Comparison of ENCODE assay signal across 8 cellular contexts in genomic region chr6:28807682-28808280, GRCh38.
DNase-seq lines count a peak whose midpoint lies in the region; TF ChIP-seq lines count a peak whose summit lies in the region.

No MANE protein-coding gene starts in this region.

- H3K79me1 ChIP-seq in trophoblast cell (ENCODE audit: low read length) = no peaks in the 10 kb centered on the region

- H3K4ac ChIP-seq in trophoblast cell (ENCODE audit: low read depth, low read length) = no peak overlapping the region

- peaks cover 74% of the 10 kb centered on the region for H3K27me3 Mint-ChIP-seq in activated CD4-positive, alpha-beta memory T cell treated with anti-CD3 and anti-CD28 coated beads for 36 hours
- H3K27me3 Mint-ChIP-seq in activated CD4-positive, alpha-beta memory T cell treated with anti-CD3 and anti-CD28 coated beads, Interleukin-2, amount 10 ng/mL, durations not matched to agents 7 days and 5 days = peaks cover 79% of the 10 kb centered on the region
- H3K27me3 Mint-ChIP-seq in brain = peaks cover 97% of the 10 kb centered on the region

- peak overlapping the region; percentile 53 for H3K4me2 ChIP-seq in trophoblast cell (ENCODE audit: low read length)

- intact Hi-C loops in activated CD4-positive, alpha-beta memory T cell treated with anti-CD3 and anti-CD28 coated beads for 36 hours (cut with micrococcal nuclease) = no loop called here

- peak overlapping the region; percentile 7 for H3K27ac Mint-ChIP-seq in activated CD4-positive, alpha-beta memory T cell treated with anti-CD3 and anti-CD28 coated beads for 36 hours
- no peak overlapping the region for H3K27ac Mint-ChIP-seq in activated CD4-positive, alpha-beta memory T cell treated with anti-CD3 and anti-CD28 coated beads, Interleukin-2, amount 10 ng/mL, durations not matched to agents 7 days and 5 days
- H3K27ac Mint-ChIP-seq in brain = no peak overlapping the region

- no peak overlapping the region for H2BK12ac ChIP-seq in trophoblast cell (ENCODE audit: low read length)

- H2AK5ac ChIP-seq in trophoblast cell (ENCODE audit: low read length) = no peak overlapping the region

- H3K9me3 ChIP-seq in trophoblast cell (ENCODE audit: insufficient read depth, low read depth, low read length) = no peaks in the 10 kb centered on the region

- no peak overlapping the region for H2BK120ac ChIP-seq in trophoblast cell (ENCODE audit: insufficient read depth, low read length, poor library complexity)

- H4K8ac ChIP-seq in trophoblast cell (ENCODE audit: low read depth, low read length) = no peak overlapping the region

- no peak overlapping the region for H3K4me3 ChIP-seq in trophoblast cell (ENCODE audit: low read depth, low read length)

- no peak overlapping the region for H4K91ac ChIP-seq in trophoblast cell (ENCODE audit: low read depth, low read length)

- peaks cover 23% of the 10 kb centered on the region for H3K27me3 ChIP-seq in trophoblast cell (ENCODE audit: insufficient read depth, low read length)

- no peak for TF ChIP-seq CTCF in brain (conservative IDR thresholded peaks at IDR 0.05)

- H3K4me1 Mint-ChIP-seq in activated CD4-positive, alpha-beta memory T cell treated with anti-CD3 and anti-CD28 coated beads for 36 hours (ENCODE audit: low read depth) = peaks cover 8% of the 10 kb centered on the region
- peaks cover 19% of the 10 kb centered on the region for H3K4me1 Mint-ChIP-seq in activated CD4-positive, alpha-beta memory T cell treated with anti-CD3 and anti-CD28 coated beads, Interleukin-2, amount 10 ng/mL, durations not matched to agents 7 days and 5 days
- H3K4me1 Mint-ChIP-seq in brain = peaks cover 29% of the 10 kb centered on the region

- no peak overlapping the region for H3K23ac ChIP-seq in trophoblast cell (ENCODE audit: low read length)

- POLR2A ChIA-PET in activated CD4-positive, alpha-beta memory T cell treated with anti-CD3 and anti-CD28 coated beads for 36 hours (lab: Charles Lee) = no interaction called here
- POLR2A ChIA-PET in activated CD4-positive, alpha-beta memory T cell treated with anti-CD3 and anti-CD28 coated beads, Interleukin-2, amount 10 ng/mL, durations not matched to agents 7 days and 5 days (lab: Charles Lee) = no interaction called here

- H3K27ac ChIP-seq in trophoblast cell (ENCODE audit: low read depth, low read length) = no peak overlapping the region

- CTCF ChIA-PET in activated CD4-positive, alpha-beta memory T cell treated with anti-CD3 and anti-CD28 coated beads for 36 hours (lab: Charles Lee) = no interaction called here
- CTCF ChIA-PET in activated CD4-positive, alpha-beta memory T cell treated with anti-CD3 and anti-CD28 coated beads, Interleukin-2, amount 10 ng/mL, durations not matched to agents 7 days and 5 days (lab: Charles Lee) = interaction anchor here (1.0 kb wide), 1 partner anchor 30 kb away, joined by 4 read pairs; no protein-coding TSS in a partner anchor

- peaks cover 4% of the 10 kb centered on the region for H3K9me3 Mint-ChIP-seq in activated CD4-positive, alpha-beta memory T cell treated with anti-CD3 and anti-CD28 coated beads for 36 hours
- H3K9me3 Mint-ChIP-seq in activated CD4-positive, alpha-beta memory T cell treated with anti-CD3 and anti-CD28 coated beads, Interleukin-2, amount 10 ng/mL, durations not matched to agents 7 days and 5 days = peaks cover 5% of the 10 kb centered on the region
- peaks cover 0 to 17% (median 9%) of the 10 kb centered on the region in 5 experiments for H3K9me3 Mint-ChIP-seq in brain

- no peak overlapping the region for H2BK5ac ChIP-seq in trophoblast cell (ENCODE audit: low read depth, low read length, poor library complexity)

- H3K36me3 Mint-ChIP-seq in activated CD4-positive, alpha-beta memory T cell treated with anti-CD3 and anti-CD28 coated beads for 36 hours = peaks cover 21% of the 10 kb centered on the region
- H3K36me3 Mint-ChIP-seq in activated CD4-positive, alpha-beta memory T cell treated with anti-CD3 and anti-CD28 coated beads, Interleukin-2, amount 10 ng/mL, durations not matched to agents 7 days and 5 days (ENCODE audit: low read depth) = peaks cover 12% of the 10 kb centered on the region
- H3K36me3 Mint-ChIP-seq in brain = no peaks in the 10 kb centered on the region

- peak; percentile 42 for DNase-seq in activated CD4-positive, alpha-beta memory T cell treated with anti-CD3 and anti-CD28 coated beads for 36 hours
- no peak for DNase-seq in activated CD4-positive, alpha-beta memory T cell treated with anti-CD3 and anti-CD28 coated beads, Interleukin-2, amount 10 ng/mL, durations not matched to agents 7 days and 5 days
- DNase-seq in NCI-H748 treated with DMSO at 0.1 percent for 48 hours (lab: John Stamatoyannopoulos, UW) (peak; percentile 85), trophoblast cell (peak; percentile 45 to 85), NCI-H1092 (lab: John Stamatoyannopoulos, UW) (no peak), GM19238 (ENCODE audit: insufficient read length, low spot score) (no peak), NCI-H2029 (lab: John Stamatoyannopoulos, UW) (no peak)

- H3K14ac ChIP-seq in trophoblast cell (ENCODE audit: low read length) = no peak overlapping the region

- H3K79me2 ChIP-seq in trophoblast cell (ENCODE audit: control insufficient read depth, insufficient read depth, low read length, poor library complexity) = no peaks in the 10 kb centered on the region

- no peaks in the 10 kb centered on the region for H3K36me3 ChIP-seq in trophoblast cell (ENCODE audit: control insufficient read depth in 1 of 2, insufficient read depth in 2 of 2, low read length in 2 of 2)

- no peak overlapping the region for H2AFZ ChIP-seq in trophoblast cell (ENCODE audit: insufficient read depth, low read length, poor library complexity)

- H3K18ac ChIP-seq in trophoblast cell (ENCODE audit: low read length) = no peak overlapping the region

- WGBS in trophoblast cell (ENCODE audit: extremely low coverage, insufficient coverage, insufficient read length) = no CpG with 5 or more reads among the region's 12 CpGs

- H3K4me3 Mint-ChIP-seq in activated CD4-positive, alpha-beta memory T cell treated with anti-CD3 and anti-CD28 coated beads for 36 hours = no peak overlapping the region
- H3K4me3 Mint-ChIP-seq in activated CD4-positive, alpha-beta memory T cell treated with anti-CD3 and anti-CD28 coated beads, Interleukin-2, amount 10 ng/mL, durations not matched to agents 7 days and 5 days = no peak overlapping the region
- peak overlapping the region; percentile 44 to 77 (median 76) for H3K4me3 Mint-ChIP-seq in brain

- no peak overlapping the region for H3K9ac ChIP-seq in trophoblast cell (ENCODE audit: low read length)

- H3K4me1 ChIP-seq in trophoblast cell (ENCODE audit: control insufficient read depth in 1 of 2, insufficient read depth in 2 of 2, low read length in 2 of 2) = peaks cover 3 to 4% of the 10 kb centered on the region in 2 experiments

- no peak overlapping the region for H4K12ac ChIP-seq in trophoblast cell (ENCODE audit: low read depth, low read length)

Comparison
In these comparisons a context has a peak if more than half of its experiments do, and no peak if none do; other contexts are left out.
1. DNase-seq: peak in activated CD4-positive, alpha-beta memory T cell treated with anti-CD3 and anti-CD28 coated beads for 36 hours (single experiment), NCI-H748 treated with DMSO at 0.1 percent for 48 hours (single experiment) and trophoblast cell (2 of 2); none in activated CD4-positive, alpha-beta memory T cell treated with anti-CD3 and anti-CD28 coated beads, Interleukin-2, amount 10 ng/mL, durations not matched to agents 7 days and 5 days (single experiment), NCI-H1092 (single experiment), GM19238 (single experiment) and NCI-H2029 (single experiment).
2. H3K4me3 Mint-ChIP-seq: peak in brain (5 of 5); none in activated CD4-positive, alpha-beta memory T cell treated with anti-CD3 and anti-CD28 coated beads for 36 hours (single experiment) and activated CD4-positive, alpha-beta memory T cell treated with anti-CD3 and anti-CD28 coated beads, Interleukin-2, amount 10 ng/mL, durations not matched to agents 7 days and 5 days (single experiment).